Comparison of ENCODE assay signal across 14 cellular contexts in the genomic region with DNA sequence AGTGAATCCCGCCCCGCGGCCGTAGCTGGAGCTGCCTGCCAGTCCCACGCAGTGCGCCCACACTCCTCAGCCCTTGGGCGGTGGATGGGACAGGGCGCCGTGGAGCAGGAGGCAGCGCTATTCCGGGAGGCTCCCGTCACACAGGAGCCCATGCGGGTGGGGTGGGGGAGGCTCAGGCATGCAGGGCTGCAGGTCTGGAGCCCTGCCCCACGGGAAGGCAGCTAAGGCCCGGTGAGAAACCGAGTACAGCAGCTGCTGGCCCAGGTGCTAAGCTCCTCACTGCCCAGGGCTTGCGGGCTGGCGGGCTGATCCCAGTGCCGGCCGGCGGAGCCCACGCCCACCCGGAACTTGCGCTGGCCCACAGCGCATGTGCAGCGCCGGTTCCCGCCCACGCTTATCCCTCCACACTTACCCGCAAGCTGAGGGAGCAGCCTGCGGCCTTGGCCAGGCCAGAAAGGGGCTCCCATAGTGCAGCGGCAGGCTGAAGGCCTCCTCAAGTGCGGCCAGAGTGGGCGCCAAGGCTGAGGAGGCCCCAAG.
"Had no signal": no experiment of that assay in that cellular context is flagged by ENCODE, and none has a peak within 500 bp of the region (broad histone marks: within the 10 kb centered on the region; RNA-seq: fewer than 3 reads in every experiment).

No MANE protein-coding gene starts in this region.

- H3K27me3 ChIP-seq: upper lobe of left lung had no signal

- H3K4me1 Mint-ChIP-seq: naive thymus-derived CD4-positive, alpha-beta T cell; neural crest cell had no signal

- H3K4me1 ChIP-seq: upper lobe of left lung had no signal

- H3K36me3 ChIP-seq: upper lobe of left lung had no signal

- H3K36me3 Mint-ChIP-seq: activated naive CD8-positive, alpha-beta T cell; naive thymus-derived CD4-positive, alpha-beta T cell had no signal

- ATAC-seq: left colon; naive thymus-derived CD4-positive, alpha-beta T cell had no signal

- H3K27me3 Mint-ChIP-seq: activated naive CD8-positive, alpha-beta T cell; naive thymus-derived CD4-positive, alpha-beta T cell had no signal

- H3K27ac Mint-ChIP-seq: activated naive CD8-positive, alpha-beta T cell; naive thymus-derived CD4-positive, alpha-beta T cell had no signal

- H3K4me3 Mint-ChIP-seq: activated naive CD8-positive, alpha-beta T cell; naive thymus-derived CD4-positive, alpha-beta T cell; neural crest cell had no signal

- DNase-seq: activated naive CD4-positive, alpha-beta T cell; activated T-cell treated with anti-CD3 and anti-CD28 coated beads, Interleukin-2, amount 50 U/mL, for 1 hour; central memory CD4-positive, alpha-beta T cell; effector memory CD4-positive, alpha-beta T cell; foreskin melanocyte; islet precursor cell; left colon; naive thymus-derived CD4-positive, alpha-beta T cell; stimulated activated CD4-positive, alpha-beta T cell treated with anti-CD3 and anti-CD28 coated beads, Interleukin-4, amount 100 ng/mL, for 24 hours; stimulated activated naive CD4-positive, alpha-beta T cell treated with Interleukin-2 at 50 U/mL for 16 hours; T-helper 9 cell had no signal

- H3K9me3 ChIP-seq: upper lobe of left lung had no signal

- H3K27ac ChIP-seq: upper lobe of left lung had no signal

- H3K4me3 ChIP-seq: upper lobe of left lung had no signal
